Comparison of ENCODE assay signal across 26 cellular contexts in genomic region chr13:56019606-56020005, GRCh38.
"Had no signal": no experiment of that assay in that cellular context is flagged by ENCODE, and none has a peak within 500 bp of the region (broad histone marks: within the 10 kb centered on the region; RNA-seq: fewer than 3 reads in every experiment).

No MANE protein-coding gene starts in this region.

- H3K36me3 ChIP-seq: heart left ventricle, left lung, pancreas, prostate gland, tibial nerve, upper lobe of left lung had no signal

- DNase-seq: glutamatergic neuron; heart left ventricle; hypothalamus; immature natural killer cell; kidney; left colon; left lung; mesenchymal stem cell; nucleus accumbens; pancreas; retina; right cardiac atrium; small intestine; stimulated activated CD4-positive, alpha-beta T cell treated with anti-CD3 and anti-CD28 coated beads, Interleukin-1b, Interleukin-23, amount 100 ng/mL, for 48 hours; stimulated activated CD4-positive, alpha-beta T cell treated with anti-CD3 and anti-CD28 coated beads, Interleukin-2, amount 100 ng/mL, for 48 hours; stimulated activated CD4-positive, alpha-beta T cell treated with anti-CD3 and anti-CD28 coated beads, Interleukin-4, amount 100 ng/mL, for 4 hours; stimulated activated CD8-positive, alpha-beta memory T cell treated with anti-CD3 and anti-CD28 coated beads, Interleukin-4, amount 100 ng/mL, for 48 hours; stimulated activated naive CD4-positive, alpha-beta T cell treated with Interleukin-2 at 50 U/mL for 16 hours; stimulated activated naive CD8-positive, alpha-beta T cell treated with anti-CD3 and anti-CD28 coated beads, Interleukin-15, amount 100 ng/mL, for 72 hours; substantia nigra; upper lobe of left lung had no signal

- H3K27me3 ChIP-seq: heart left ventricle, left lung, pancreas, tibial nerve, upper lobe of left lung had no signal

- H3K4me3 ChIP-seq: heart left ventricle, left lung, pancreas, prostate gland, tibial nerve, upper lobe of left lung had no signal

- H3K4me1 ChIP-seq: heart left ventricle, left lung, pancreas, prostate gland, tibial nerve, upper lobe of left lung had no signal

- H3K4me1 Mint-ChIP-seq: immature natural killer cell; stimulated activated memory B cell treated with anti-CD40 and anti-IgM and Interleukin-4, amounts not matched to agents 10 μg/mL and 1 μg/mL and 100 μg/mL, for 72 hours; stimulated activated naive CD8-positive, alpha-beta T cell treated with anti-CD3 and anti-CD28 coated beads, Interleukin-15, amount 100 ng/mL, for 72 hours had no signal

- H3K9me3 ChIP-seq: pancreas, prostate gland had no signal

- H3K27me3 Mint-ChIP-seq: natural killer cell treated with Interleukin-12 subunit alpha and Interleukin-12 subunit beta and Interleukin-15 and Interleukin-18, amount 100 ng/mL, for 72 hours; stimulated activated memory B cell treated with anti-CD40 and anti-IgM and Interleukin-4, amounts not matched to agents 10 μg/mL and 1 μg/mL and 100 μg/mL, for 72 hours; stimulated activated naive CD8-positive, alpha-beta T cell treated with anti-CD3 and anti-CD28 coated beads, Interleukin-15, amount 100 ng/mL, for 72 hours had no signal

- ATAC-seq: left colon; left lung; natural killer cell treated with Interleukin-12 subunit alpha and Interleukin-12 subunit beta and Interleukin-15 and Interleukin-18, amount 100 ng/mL, for 72 hours; pancreas; right cardiac atrium; sciatic nerve; stimulated activated memory B cell treated with anti-CD40 and anti-IgM and Interleukin-4, amounts not matched to agents 10 μg/mL and 1 μg/mL and 100 μg/mL, for 72 hours; stimulated activated naive CD8-positive, alpha-beta T cell treated with anti-CD3 and anti-CD28 coated beads, Interleukin-15, amount 100 ng/mL, for 72 hours had no signal

- H3K27ac Mint-ChIP-seq: immature natural killer cell; natural killer cell treated with Interleukin-12 subunit alpha and Interleukin-12 subunit beta and Interleukin-15 and Interleukin-18, amount 100 ng/mL, for 72 hours; stimulated activated memory B cell treated with anti-CD40 and anti-IgM and Interleukin-4, amounts not matched to agents 10 μg/mL and 1 μg/mL and 100 μg/mL, for 72 hours; stimulated activated naive CD8-positive, alpha-beta T cell treated with anti-CD3 and anti-CD28 coated beads, Interleukin-15, amount 100 ng/mL, for 72 hours had no signal

- H3K36me3 Mint-ChIP-seq: immature natural killer cell; stimulated activated memory B cell treated with anti-CD40 and anti-IgM and Interleukin-4, amounts not matched to agents 10 μg/mL and 1 μg/mL and 100 μg/mL, for 72 hours had no signal

- H3K4me3 Mint-ChIP-seq: immature natural killer cell; natural killer cell treated with Interleukin-12 subunit alpha and Interleukin-12 subunit beta and Interleukin-15 and Interleukin-18, amount 100 ng/mL, for 72 hours; stimulated activated memory B cell treated with anti-CD40 and anti-IgM and Interleukin-4, amounts not matched to agents 10 μg/mL and 1 μg/mL and 100 μg/mL, for 72 hours; stimulated activated naive CD8-positive, alpha-beta T cell treated with anti-CD3 and anti-CD28 coated beads, Interleukin-15, amount 100 ng/mL, for 72 hours had no signal

- H3K27ac ChIP-seq: heart left ventricle, left lung, pancreas, prostate gland, tibial nerve, upper lobe of left lung had no signal
